1 cellular context compared by ENCODE assay signal in the genomic region with DNA sequence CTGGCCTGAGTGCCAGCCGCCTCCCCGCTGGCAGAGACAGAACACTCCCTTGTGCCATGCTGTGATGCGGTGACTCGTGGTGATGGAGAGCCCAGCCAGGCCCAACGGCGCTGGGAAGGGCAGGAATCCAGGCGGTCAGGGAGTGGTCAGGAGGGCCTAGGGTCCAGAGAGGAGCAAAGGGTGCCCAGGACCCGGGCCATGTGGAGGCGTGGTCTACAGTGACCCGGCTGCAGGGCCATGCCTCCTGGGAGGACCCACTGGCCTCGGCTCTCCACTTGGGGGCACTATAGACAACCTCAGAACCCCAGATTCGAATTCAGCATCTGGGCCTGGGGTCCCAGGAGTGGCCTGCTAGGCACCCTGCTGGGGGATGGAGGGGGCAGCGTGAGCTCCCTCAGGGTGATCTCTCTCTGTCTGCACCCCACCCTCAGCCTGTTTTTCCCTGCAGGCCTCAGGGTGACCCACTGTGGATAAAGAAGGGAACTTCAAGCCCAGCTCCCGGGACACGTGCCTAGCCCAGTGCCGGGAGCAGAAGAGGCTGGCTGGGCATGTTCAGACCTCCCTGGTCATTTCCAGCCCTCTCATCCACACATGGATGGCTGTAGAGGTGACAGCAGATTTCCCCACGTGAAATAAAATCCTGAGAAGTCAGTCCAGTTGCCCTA.
TF ChIP-seq lines count a peak whose summit lies in the region.

No MANE protein-coding gene starts in this region.

TF ChIP-seq in A549, 52 proteins besides CTCF, POLR2A, EP300 and RAD21 (continued from another document):
- TF ChIP-seq ZSCAN20 (CRISPR knock-in tag; IDR thresholded peaks at IDR 0.05) (no peak), EHF (CRISPR knock-in tag; IDR thresholded peaks at IDR 0.05) (no peak)
